In the genomic region with DNA sequence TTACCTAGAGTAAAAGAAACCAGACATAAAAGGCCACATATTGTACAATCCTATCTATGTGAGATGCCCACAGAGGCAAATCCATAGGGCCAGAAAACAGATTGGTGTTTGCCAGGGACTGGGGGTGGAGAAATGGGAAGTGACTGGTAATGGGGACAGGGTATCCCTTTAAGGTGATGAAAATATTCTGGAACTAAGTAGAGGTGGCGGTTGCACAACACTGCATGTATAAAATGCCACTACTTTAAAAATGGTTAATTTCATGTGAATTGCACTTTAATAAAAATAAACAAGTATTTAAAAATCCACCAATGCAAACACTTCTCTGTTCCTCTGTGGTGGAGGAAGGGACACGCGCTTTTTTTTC, we compare ENCODE assay signal across 8 cellular contexts. TPM values are rescaled to one million over a fixed set of nuclear protein-coding genes. Genes with fewer than 3 reads are reported as not detected.
A peak's percentile ranks its signal among the peaks of the same experiment; 100 is the strongest.
DNase-seq lines count a peak whose midpoint lies in the region; ATAC-seq and TF ChIP-seq lines count a peak whose summit lies in the region.

No MANE protein-coding gene starts in this region.

- H3K9me3 ChIP-seq in mesenchymal stem cell (ENCODE audit: control insufficient read depth, low read length) (no peaks in the 10 kb centered on the region), thoracic aorta (no peaks in the 10 kb centered on the region), trophoblast cell (ENCODE audit: insufficient read depth, low read depth, low read length) (no peaks in the 10 kb centered on the region)

- peak overlapping the region; percentile 32 for H3K4me3 Mint-ChIP-seq in activated CD4-positive, alpha-beta T cell treated with anti-CD3 and anti-CD28 coated beads, Interleukin-2, amount 10 ng/mL, durations not matched to agents 7 days and 5 days

- H3K4me2 ChIP-seq in mesenchymal stem cell (ENCODE audit: low read length, poor library complexity, severe bottlenecking) (no peak overlapping the region), trophoblast cell (ENCODE audit: low read length) (no peak overlapping the region)

- H2AFZ ChIP-seq in mesenchymal stem cell (ENCODE audit: low read depth, low read length) (no peak overlapping the region), trophoblast cell (ENCODE audit: insufficient read depth, low read length, poor library complexity) (no peak overlapping the region)

- H3K9ac ChIP-seq in mesenchymal stem cell (ENCODE audit: low read length) (peak overlapping the region; percentile 88), trophoblast cell (ENCODE audit: low read length) (no peak overlapping the region)

- H3K4me1 ChIP-seq in mesenchymal stem cell (ENCODE audit: control insufficient read depth, insufficient read depth, low read depth, low read length) = peaks cover 8% of the 10 kb centered on the region
- H3K4me1 ChIP-seq in thoracic aorta (ENCODE audit: control insufficient read depth in 1 of 2, low read depth in 2 of 2) = peaks cover 51 to 73% of the 10 kb centered on the region in 2 donors
- H3K4me1 ChIP-seq in trophoblast cell (ENCODE audit: control insufficient read depth in 1 of 2, insufficient read depth in 2 of 2, low read length in 2 of 2) = no peaks in the 10 kb centered on the region

- no peaks in the 10 kb centered on the region for H3K36me3 ChIP-seq in mesenchymal stem cell (ENCODE audit: control insufficient read depth in 1 of 2, insufficient read depth in 2 of 2, low read depth in 1 of 2, low read length in 2 of 2)
- H3K36me3 ChIP-seq in thoracic aorta = no peaks in the 10 kb centered on the region
- H3K36me3 ChIP-seq in trophoblast cell (ENCODE audit: control insufficient read depth in 1 of 2, insufficient read depth in 2 of 2, low read length in 2 of 2) = no peaks in the 10 kb centered on the region

- no peak overlapping the region for H3K23ac ChIP-seq in mesenchymal stem cell (ENCODE audit: low read length in 2 of 2)
- H3K23ac ChIP-seq in trophoblast cell (ENCODE audit: low read length) = no peak overlapping the region

- H3K27me3 Mint-ChIP-seq in activated CD4-positive, alpha-beta T cell treated with anti-CD3 and anti-CD28 coated beads, Interleukin-2, amount 10 ng/mL, durations not matched to agents 7 days and 5 days = peaks cover 51% of the 10 kb centered on the region

- TF ChIP-seq CTCF in thoracic aorta (IDR thresholded peaks at IDR 0.05) = no peak

- 67% methylated on average over 2 of the region's 3 CpGs for WGBS in mesenchymal stem cell
- WGBS in trophoblast cell (ENCODE audit: extremely low coverage, insufficient coverage, insufficient read length) = no CpG with 5 or more reads among the region's 3 CpGs

- peaks cover 2% of the 10 kb centered on the region for H3K36me3 Mint-ChIP-seq in activated CD4-positive, alpha-beta T cell treated with anti-CD3 and anti-CD28 coated beads, Interleukin-2, amount 10 ng/mL, durations not matched to agents 7 days and 5 days (ENCODE audit: low read depth)

- no peak overlapping the region for H2AK5ac ChIP-seq in mesenchymal stem cell (ENCODE audit: low read length, severe bottlenecking)
- no peak overlapping the region for H2AK5ac ChIP-seq in trophoblast cell (ENCODE audit: low read length)

- H3K4me1 Mint-ChIP-seq in activated CD4-positive, alpha-beta T cell treated with anti-CD3 and anti-CD28 coated beads, Interleukin-2, amount 10 ng/mL, durations not matched to agents 7 days and 5 days = peaks cover 46% of the 10 kb centered on the region

- H2BK5ac ChIP-seq in mesenchymal stem cell (ENCODE audit: low read depth, low read length, poor library complexity, severe bottlenecking) = no peak overlapping the region
- H2BK5ac ChIP-seq in trophoblast cell (ENCODE audit: low read depth, low read length, poor library complexity) = no peak overlapping the region

- H3K4ac ChIP-seq in mesenchymal stem cell (ENCODE audit: low read depth in 1 of 2, low read length in 2 of 2) = no peak overlapping the region
- no peak overlapping the region for H3K4ac ChIP-seq in trophoblast cell (ENCODE audit: low read depth, low read length)

- no peak for DNase-seq in activated CD4-positive, alpha-beta T cell treated with anti-CD3 and anti-CD28 coated beads, Interleukin-2, amount 10 ng/mL, durations not matched to agents 7 days and 5 days
- no peak for DNase-seq in activated CD4-positive, alpha-beta T cell treated with anti-CD3 and anti-CD28 coated beads for 4 hours
- DNase-seq in caudate nucleus (lab: John Stamatoyannopoulos, UW) (no peak), mesenchymal stem cell (no peak), thoracic aorta (ENCODE audit: low spot score) (no peak), OCI-M2 (lab: John Stamatoyannopoulos, UW; ENCODE audit: unreplicated experiment) (no peak), trophoblast cell (no peak)

- ATAC-seq in thoracic aorta (ENCODE audit: insufficient number of reproducible peaks, low FRiP score, low read depth) = no peak
- ATAC-seq in HG02840 (IDR thresholded peaks at IDR 0.05; ENCODE audit: low FRiP score, unreplicated experiment) = no peak

- POLR2A ChIA-PET in activated CD4-positive, alpha-beta T cell treated with anti-CD3 and anti-CD28 coated beads, Interleukin-2, amount 10 ng/mL, durations not matched to agents 7 days and 5 days (lab: Charles Lee) = no interaction called here

- H3K14ac ChIP-seq in mesenchymal stem cell (ENCODE audit: low read length in 2 of 2) (no peak overlapping the region), trophoblast cell (ENCODE audit: low read length) (no peak overlapping the region)

- H3K27ac ChIP-seq in caudate nucleus (ENCODE audit: low read depth, low read length) (peak overlapping the region; percentile 98), mesenchymal stem cell (ENCODE audit: low read length, poor library complexity, severe bottlenecking) (no peak overlapping the region), thoracic aorta (peak overlapping the region; percentile 95 to 99), trophoblast cell (ENCODE audit: low read depth, low read length) (no peak overlapping the region)

- H3K18ac ChIP-seq in mesenchymal stem cell (ENCODE audit: low read depth in 1 of 2, low read length in 2 of 2) (no peak overlapping the region), trophoblast cell (ENCODE audit: low read length) (no peak overlapping the region)

- H2BK120ac ChIP-seq in mesenchymal stem cell (ENCODE audit: low read depth, low read length) = no peak overlapping the region
- H2BK120ac ChIP-seq in trophoblast cell (ENCODE audit: insufficient read depth, low read length, poor library complexity) = no peak overlapping the region

- H2BK12ac ChIP-seq in mesenchymal stem cell (ENCODE audit: low read length in 2 of 2) = no peak overlapping the region
- H2BK12ac ChIP-seq in trophoblast cell (ENCODE audit: low read length) = no peak overlapping the region

- H4K91ac ChIP-seq in mesenchymal stem cell (ENCODE audit: low read length) = no peak overlapping the region
- no peak overlapping the region for H4K91ac ChIP-seq in trophoblast cell (ENCODE audit: low read depth, low read length)

- peak overlapping the region in 1 of 2 experiments; percentile 70 for H3K4me3 ChIP-seq in mesenchymal stem cell (ENCODE audit: insufficient read depth in 1 of 2, low read depth in 1 of 2, low read length in 2 of 2)
- H3K4me3 ChIP-seq in thoracic aorta = peak overlapping the region; percentile 68
- H3K4me3 ChIP-seq in trophoblast cell (ENCODE audit: low read depth, low read length) = no peak overlapping the region

- no peaks in the 10 kb centered on the region for H3K79me1 ChIP-seq in mesenchymal stem cell (replicated peaks; ENCODE audit: low read length, poor library complexity, severe bottlenecking)
- H3K79me1 ChIP-seq in trophoblast cell (ENCODE audit: low read length) = no peaks in the 10 kb centered on the region

- no peak overlapping the region for H4K12ac ChIP-seq in trophoblast cell (ENCODE audit: low read depth, low read length)

- CTCF ChIA-PET in activated CD4-positive, alpha-beta T cell treated with anti-CD3 and anti-CD28 coated beads, Interleukin-2, amount 10 ng/mL, durations not matched to agents 7 days and 5 days (lab: Charles Lee) = interaction anchor here (1.5 kb wide), 1 partner anchor 18 kb away, joined by 5 read pairs; no protein-coding TSS in a partner anchor

- H4K8ac ChIP-seq in mesenchymal stem cell (ENCODE audit: low read length) = no peak overlapping the region
- H4K8ac ChIP-seq in trophoblast cell (ENCODE audit: low read depth, low read length) = no peak overlapping the region

- H3K27ac Mint-ChIP-seq in activated CD4-positive, alpha-beta T cell treated with anti-CD3 and anti-CD28 coated beads, Interleukin-2, amount 10 ng/mL, durations not matched to agents 7 days and 5 days = peak overlapping the region; percentile 81

- no peak overlapping the region for H2BK15ac ChIP-seq in mesenchymal stem cell (ENCODE audit: low read depth, poor library complexity, severe bottlenecking)

- H3K79me2 ChIP-seq in trophoblast cell (ENCODE audit: control insufficient read depth, insufficient read depth, low read length, poor library complexity) = no peaks in the 10 kb centered on the region

- H3K9me3 Mint-ChIP-seq in activated CD4-positive, alpha-beta T cell treated with anti-CD3 and anti-CD28 coated beads, Interleukin-2, amount 10 ng/mL, durations not matched to agents 7 days and 5 days = no peaks in the 10 kb centered on the region

- H3K27me3 ChIP-seq in mesenchymal stem cell (ENCODE audit: control insufficient read depth in 1 of 2, insufficient read depth in 1 of 2, low read length in 2 of 2) (peaks cover 17 to 38% of the 10 kb centered on the region in 2 experiments), thoracic aorta (replicated peaks; ENCODE audit: insufficient read depth) (no peaks in the 10 kb centered on the region), trophoblast cell (ENCODE audit: insufficient read depth, low read length) (no peaks in the 10 kb centered on the region)

RNA-seq across cellular contexts. Expression of a gene that starts 41.5 kb away (rescaled TPM):
- total RNA-seq in activated CD4-positive, alpha-beta T cell treated with anti-CD3 and anti-CD28 coated beads, Interleukin-2, amount 10 ng/mL, durations not matched to agents 7 days and 5 days = 100 to 1,000 TPM; 253 to 255 TPM
- 39.9 TPM for polyA plus RNA-seq in mesenchymal stem cell (2013, experiment 1 of 2)
- polyA plus RNA-seq in mesenchymal stem cell (2013, experiment 2 of 2) = 38.0 TPM
- total RNA-seq in thoracic aorta = 100 to 1,000 TPM in 1 of 2 donors, 10 to 100 TPM in 1; 34.9 to 146 TPM
- 1.0 and 1.2 TPM in 2 replicates for polyA plus RNA-seq in trophoblast cell (2013)

Comparison
In these comparisons a context has a peak if more than half of its experiments do, and no peak if none do; other contexts are left out.
1. H3K27ac ChIP-seq: peak in caudate nucleus (single experiment) and thoracic aorta (2 of 2); none in mesenchymal stem cell (single experiment) and trophoblast cell (single experiment).